29 cellular contexts compared by ENCODE assay signal in the genomic region with DNA sequence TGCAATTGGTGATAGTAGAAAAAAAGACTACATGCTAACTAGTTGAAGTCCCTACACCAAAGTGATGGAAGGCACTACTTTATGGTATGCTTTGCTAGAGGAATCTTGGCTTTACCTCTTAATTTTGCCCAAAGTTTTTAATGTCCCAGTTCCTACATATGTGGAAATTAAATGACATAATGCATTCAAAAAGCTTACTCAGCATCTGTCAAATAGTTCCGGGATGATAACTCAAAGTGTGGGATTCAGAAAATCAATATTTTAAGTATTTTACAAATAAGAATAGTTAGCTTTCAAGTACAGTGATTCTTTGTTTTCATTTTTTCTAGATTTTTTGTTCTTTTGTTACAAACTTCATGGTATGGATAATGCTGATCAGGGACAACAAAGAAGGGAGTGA.
"Had no signal": no experiment of that assay in that cellular context is flagged by ENCODE, and none has a peak within 500 bp of the region (broad histone marks: within the 10 kb centered on the region; RNA-seq: fewer than 3 reads in every experiment).

No MANE protein-coding gene starts in this region.

- H3K9me3 ChIP-seq: stomach, suprapubic skin, testis, thoracic aorta, thyroid gland, tibial artery, tibial nerve, transverse colon, upper lobe of left lung, upper lobe of right lung, uterus, vagina had no signal

- H3K36me3 Mint-ChIP-seq: stimulated activated effector memory CD8-positive, alpha-beta T cell treated with anti-CD3 and anti-CD28 coated beads, Interleukin-12 subunit alpha, Interleukin-12 subunit beta, amount 100 ng/mL, for 72 hours; stimulated activated memory B cell treated with anti-CD40 and anti-IgM and Interleukin-4, amounts not matched to agents 10 μg/mL and 1 μg/mL and 100 μg/mL, for 72 hours; stimulated activated naive B cell treated with anti-CD40 and anti-IgM and Interleukin-4, amounts not matched to agents 10 μg/mL and 1 μg/mL and 100 μg/mL, for 72 hours; type B pancreatic cell had no signal

- FAIRE-seq: urothelium cell line had no signal

- ATAC-seq: stimulated activated effector memory CD8-positive, alpha-beta T cell treated with anti-CD3 and anti-CD28 coated beads, Interleukin-12 subunit alpha, Interleukin-12 subunit beta, amount 100 ng/mL, for 72 hours; stimulated activated memory B cell treated with anti-CD40 and anti-IgM and Interleukin-4, amounts not matched to agents 10 μg/mL and 1 μg/mL and 100 μg/mL, for 72 hours; stimulated activated naive B cell treated with anti-CD40 and anti-IgM and Interleukin-4, amounts not matched to agents 10 μg/mL and 1 μg/mL and 100 μg/mL, for 72 hours; stimulated activated naive CD8-positive, alpha-beta T cell treated with anti-CD3 and anti-CD28 coated beads, Interleukin-15, amount 100 ng/mL, for 72 hours; stimulated activated naive CD8-positive, alpha-beta T cell treated with anti-CD3 and anti-CD28 coated beads, Interleukin-15, Interleukin-2, amounts not matched to agents 100 U/mL and 50 U/mL, for 24 hours; upper lobe of right lung had no signal

- H3K36me3 ChIP-seq: stomach, suprapubic skin, thoracic aorta, thyroid gland, tibial artery, tibial nerve, transverse colon, upper lobe of left lung, upper lobe of right lung, uterus, vagina had no signal

- H3K4me1 Mint-ChIP-seq: stimulated activated effector memory CD8-positive, alpha-beta T cell treated with anti-CD3 and anti-CD28 coated beads, Interleukin-12 subunit alpha, Interleukin-12 subunit beta, amount 100 ng/mL, for 72 hours; stimulated activated memory B cell treated with anti-CD40 and anti-IgM and Interleukin-4, amounts not matched to agents 10 μg/mL and 1 μg/mL and 100 μg/mL, for 72 hours; stimulated activated naive B cell treated with anti-CD40 and anti-IgM and Interleukin-4, amounts not matched to agents 10 μg/mL and 1 μg/mL and 100 μg/mL, for 72 hours; stimulated activated naive CD8-positive, alpha-beta T cell treated with anti-CD3 and anti-CD28 coated beads, Interleukin-15, amount 100 ng/mL, for 72 hours had no signal

- H3K4me3 ChIP-seq: stomach, suprapubic skin, testis, thoracic aorta, thyroid gland, tibial artery, tibial nerve, transverse colon, upper lobe of left lung, upper lobe of right lung, uterus, vagina had no signal

- H3K4me1 ChIP-seq: stomach, suprapubic skin, testis, thyroid gland, tibial artery, tibial nerve, transverse colon, upper lobe of left lung, upper lobe of right lung, uterus, vagina had no signal

- H3K27me3 ChIP-seq: stomach, testis, thyroid gland, tibial artery, tibial nerve, transverse colon, upper lobe of left lung, upper lobe of right lung, uterus, vagina had no signal

- H3K27ac Mint-ChIP-seq: stimulated activated effector memory CD8-positive, alpha-beta T cell treated with anti-CD3 and anti-CD28 coated beads, Interleukin-12 subunit alpha, Interleukin-12 subunit beta, amount 100 ng/mL, for 72 hours; stimulated activated memory B cell treated with anti-CD40 and anti-IgM and Interleukin-4, amounts not matched to agents 10 μg/mL and 1 μg/mL and 100 μg/mL, for 72 hours; stimulated activated naive B cell treated with anti-CD40 and anti-IgM and Interleukin-4, amounts not matched to agents 10 μg/mL and 1 μg/mL and 100 μg/mL, for 72 hours; stimulated activated naive CD8-positive, alpha-beta T cell treated with anti-CD3 and anti-CD28 coated beads, Interleukin-15, amount 100 ng/mL, for 72 hours; stimulated activated naive CD8-positive, alpha-beta T cell treated with anti-CD3 and anti-CD28 coated beads, Interleukin-15, Interleukin-2, amounts not matched to agents 100 ng/mL and 50 ng/mL, for 24 hours; type B pancreatic cell had no signal

- DNase-seq: stimulated activated CD4-positive, alpha-beta T cell treated with anti-CD3 and anti-CD28 coated beads, Interleukin-2, amount 100 ng/mL, for 48 hours; stimulated activated CD4-positive, alpha-beta T cell treated with anti-CD3 and anti-CD28 coated beads, Interleukin-4, amount 100 ng/mL, for 1 hour; stimulated activated CD4-positive, alpha-beta T cell treated with anti-CD3 and anti-CD28 coated beads, Interleukin-4, amount 100 ng/mL, for 24 hours; stimulated activated CD4-positive, alpha-beta T cell treated with anti-CD3 and anti-CD28 coated beads, Interleukin-4, amount 100 ng/mL, for 4 hours; stimulated activated CD8-positive, alpha-beta memory T cell treated with anti-CD3 and anti-CD28 coated beads, Interleukin-4, amount 100 ng/mL, for 48 hours; stimulated activated naive B cell treated with anti-CD40 and anti-IgM and Interleukin-4, amounts not matched to agents 10 μg/mL and 1 μg/mL and 100 μg/mL, for 72 hours; stimulated activated naive CD4-positive, alpha-beta T cell; stimulated activated naive CD4-positive, alpha-beta T cell treated with Interleukin-2 at 50 U/mL for 16 hours; stimulated activated naive CD8-positive, alpha-beta T cell treated with anti-CD3 and anti-CD28 coated beads, Interleukin-15, amount 100 ng/mL, for 72 hours; stimulated activated naive CD8-positive, alpha-beta T cell treated with anti-CD3 and anti-CD28 coated beads, Interleukin-15, Interleukin-2, amounts not matched to agents 100 U/mL and 50 U/mL, for 24 hours; stomach; substantia nigra; testis; thyroid gland; tibial artery; transverse colon; trophoblast cell; upper lobe of left lung; upper lobe of right lung; uterus had no signal

- H3K4me3 Mint-ChIP-seq: stimulated activated effector memory CD8-positive, alpha-beta T cell treated with anti-CD3 and anti-CD28 coated beads, Interleukin-12 subunit alpha, Interleukin-12 subunit beta, amount 100 ng/mL, for 72 hours; stimulated activated memory B cell treated with anti-CD40 and anti-IgM and Interleukin-4, amounts not matched to agents 10 μg/mL and 1 μg/mL and 100 μg/mL, for 72 hours; stimulated activated naive B cell treated with anti-CD40 and anti-IgM and Interleukin-4, amounts not matched to agents 10 μg/mL and 1 μg/mL and 100 μg/mL, for 72 hours; stimulated activated naive CD8-positive, alpha-beta T cell treated with anti-CD3 and anti-CD28 coated beads, Interleukin-15, amount 100 ng/mL, for 72 hours; stimulated activated naive CD8-positive, alpha-beta T cell treated with anti-CD3 and anti-CD28 coated beads, Interleukin-15, Interleukin-2, amounts not matched to agents 100 ng/mL and 50 ng/mL, for 24 hours; type B pancreatic cell had no signal

- H3K27ac ChIP-seq: stomach, suprapubic skin, testis, thoracic aorta, thyroid gland, tibial artery, tibial nerve, transverse colon, upper lobe of left lung, upper lobe of right lung, uterus, vagina had no signal

- H3K9me3 Mint-ChIP-seq: stimulated activated memory B cell treated with anti-CD40 and anti-IgM and Interleukin-4, amounts not matched to agents 10 μg/mL and 1 μg/mL and 100 μg/mL, for 72 hours; type B pancreatic cell had no signal

- H3K27me3 Mint-ChIP-seq: stimulated activated memory B cell treated with anti-CD40 and anti-IgM and Interleukin-4, amounts not matched to agents 10 μg/mL and 1 μg/mL and 100 μg/mL, for 72 hours; stimulated activated naive B cell treated with anti-CD40 and anti-IgM and Interleukin-4, amounts not matched to agents 10 μg/mL and 1 μg/mL and 100 μg/mL, for 72 hours; stimulated activated naive CD8-positive, alpha-beta T cell treated with anti-CD3 and anti-CD28 coated beads, Interleukin-15, amount 100 ng/mL, for 72 hours; stimulated activated naive CD8-positive, alpha-beta T cell treated with anti-CD3 and anti-CD28 coated beads, Interleukin-15, Interleukin-2, amounts not matched to agents 100 ng/mL and 50 ng/mL, for 24 hours had no signal
